12 cellular contexts compared by ENCODE assay signal in genomic region chr7:78563186-78563585, GRCh38.
"Had no signal": no experiment of that assay in that cellular context is flagged by ENCODE, and none has a peak within 500 bp of the region (broad histone marks: within the 10 kb centered on the region; RNA-seq: fewer than 3 reads in every experiment).

No MANE protein-coding gene starts in this region.

- H3K27me3 Mint-ChIP-seq: activated CD8-positive, alpha-beta T cell treated with anti-CD3 and anti-CD28 coated beads for 36 hours had no signal

- DNase-seq: activated CD4-positive, alpha-beta T cell treated with anti-CD3 and anti-CD28 coated beads for 36 hours; activated CD8-positive, alpha-beta memory T cell treated with anti-CD3 and anti-CD28 coated beads, Interleukin-2, amount 50 U/mL, for 4 hours; activated CD8-positive, alpha-beta T cell treated with anti-CD3 and anti-CD28 coated beads for 36 hours; aorta; left ventricle myocardium superior; T1000 had no signal

- FAIRE-seq: bronchial epithelial cell, endometrium, keratinocyte had no signal

- H3K4me3 ChIP-seq: skin epidermis had no signal

- H3K27ac ChIP-seq: skin epidermis had no signal

- H3K27ac Mint-ChIP-seq: activated CD4-positive, alpha-beta T cell treated with anti-CD3 and anti-CD28 coated beads for 36 hours; activated CD8-positive, alpha-beta T cell treated with anti-CD3 and anti-CD28 coated beads for 36 hours had no signal

- H3K9me3 Mint-ChIP-seq: activated CD8-positive, alpha-beta T cell treated with anti-CD3 and anti-CD28 coated beads for 36 hours; neural crest cell had no signal

- ATAC-seq: activated CD4-positive, alpha-beta T cell treated with anti-CD3 and anti-CD28 coated beads for 36 hours; activated CD8-positive, alpha-beta T cell treated with anti-CD3 and anti-CD28 coated beads for 36 hours; esophagus mucosa; left ventricle myocardium superior had no signal

- H3K4me1 Mint-ChIP-seq: activated CD4-positive, alpha-beta T cell treated with anti-CD3 and anti-CD28 coated beads for 36 hours had no signal

- H3K4me3 Mint-ChIP-seq: activated CD4-positive, alpha-beta T cell treated with anti-CD3 and anti-CD28 coated beads for 36 hours; activated CD8-positive, alpha-beta T cell treated with anti-CD3 and anti-CD28 coated beads for 36 hours; neural crest cell had no signal
